8 cellular contexts compared by ENCODE assay signal in genomic region chr15:52503788-52504496, GRCh38. TPM values are rescaled to one million over a fixed set of nuclear protein-coding genes. Genes with fewer than 3 reads are reported as not detected.
DNase-seq lines count a peak whose midpoint lies in the region; ATAC-seq and TF ChIP-seq lines count a peak whose summit lies in the region.

No MANE protein-coding gene starts in this region.

- intact Hi-C loops in heart left ventricle (cut with DNase I) = no loop called here

- H3K27me3 Mint-ChIP-seq in activated T-cell treated with anti-CD3 and anti-CD28 coated beads, Interleukin-2, amount 50 U/mL, for 4 hours (ENCODE audit: low read depth) = no peaks in the 10 kb centered on the region
- no peaks in the 10 kb centered on the region for H3K27me3 Mint-ChIP-seq in activated CD4-positive, alpha-beta memory T cell treated with anti-CD3 and anti-CD28 coated beads, Interleukin-2, amount 10 ng/mL, durations not matched to agents 7 days and 5 days

- H3K4me1 Mint-ChIP-seq in activated T-cell treated with anti-CD3 and anti-CD28 coated beads, Interleukin-2, amount 50 U/mL, for 4 hours (ENCODE audit: low read depth) = peaks cover 31% of the 10 kb centered on the region
- peaks cover 21% of the 10 kb centered on the region for H3K4me1 Mint-ChIP-seq in activated CD4-positive, alpha-beta memory T cell treated with anti-CD3 and anti-CD28 coated beads, Interleukin-2, amount 10 ng/mL, durations not matched to agents 7 days and 5 days

- no peaks in the 10 kb centered on the region for H3K27me3 ChIP-seq in heart left ventricle

- H3K9me3 Mint-ChIP-seq in activated T-cell treated with anti-CD3 and anti-CD28 coated beads, Interleukin-2, amount 50 U/mL, for 4 hours = no peaks in the 10 kb centered on the region
- no peaks in the 10 kb centered on the region for H3K9me3 Mint-ChIP-seq in activated CD4-positive, alpha-beta memory T cell treated with anti-CD3 and anti-CD28 coated beads, Interleukin-2, amount 10 ng/mL, durations not matched to agents 7 days and 5 days

- peaks cover 2% of the 10 kb centered on the region for H3K36me3 Mint-ChIP-seq in activated T-cell treated with anti-CD3 and anti-CD28 coated beads, Interleukin-2, amount 50 U/mL, for 4 hours (ENCODE audit: insufficient read depth)
- H3K36me3 Mint-ChIP-seq in activated CD4-positive, alpha-beta memory T cell treated with anti-CD3 and anti-CD28 coated beads, Interleukin-2, amount 10 ng/mL, durations not matched to agents 7 days and 5 days (ENCODE audit: low read depth) = peaks cover 3% of the 10 kb centered on the region

- ATAC-seq in activated T-cell treated with anti-CD3 and anti-CD28 coated beads, Interleukin-2, amount 50 U/mL, for 4 hours = peak; percentile 65 to 69
- ATAC-seq in HG03095 (IDR thresholded peaks at IDR 0.05; ENCODE audit: unreplicated experiment) = peak; percentile 82
- ATAC-seq in stimulated activated naive CD8-positive, alpha-beta T cell treated with anti-CD3 and anti-CD28 coated beads, Interleukin-15, Interleukin-2, amounts not matched to agents 100 U/mL and 50 U/mL, for 24 hours = peak; percentile 66
- ATAC-seq in heart left ventricle = no peak

- H3K9me3 ChIP-seq in heart left ventricle = no peaks in the 10 kb centered on the region

- CTCF ChIA-PET in activated CD4-positive, alpha-beta memory T cell treated with anti-CD3 and anti-CD28 coated beads, Interleukin-2, amount 10 ng/mL, durations not matched to agents 7 days and 5 days (lab: Charles Lee) = interaction anchor here (0.6 to 1.6 kb wide), 4 partner anchors 8 to 38 kb away, joined by 3 to 4 read pairs (median 3); no protein-coding TSS in a partner anchor

- no peak for TF ChIP-seq POLR2A in heart left ventricle (IDR thresholded peaks at IDR 0.05)

- no peaks in the 10 kb centered on the region for H3K36me3 ChIP-seq in heart left ventricle

- peak overlapping the region; percentile 66 for H3K27ac Mint-ChIP-seq in activated CD4-positive, alpha-beta memory T cell treated with anti-CD3 and anti-CD28 coated beads, Interleukin-2, amount 10 ng/mL, durations not matched to agents 7 days and 5 days

- TF ChIP-seq CTCF in heart left ventricle (IDR thresholded peaks at IDR 0.05) = no peak

- POLR2A ChIA-PET in activated CD4-positive, alpha-beta memory T cell treated with anti-CD3 and anti-CD28 coated beads, Interleukin-2, amount 10 ng/mL, durations not matched to agents 7 days and 5 days (lab: Charles Lee) = interaction anchor here (0.6 to 1.1 kb wide), 5 partner anchors 24 to 1279 kb away, joined by 3 to 4 read pairs (median 4); partner anchors contain the start of gene ARPP19

- 80 to 90% (median 84%) methylated on average over 5 of the region's 5 CpGs for WGBS in heart left ventricle, 4 donors

- peak overlapping the region; percentile 8 for H3K4me3 Mint-ChIP-seq in activated T-cell treated with anti-CD3 and anti-CD28 coated beads, Interleukin-2, amount 50 U/mL, for 4 hours
- no peak overlapping the region for H3K4me3 Mint-ChIP-seq in activated CD4-positive, alpha-beta memory T cell treated with anti-CD3 and anti-CD28 coated beads, Interleukin-2, amount 10 ng/mL, durations not matched to agents 7 days and 5 days

- DNase-seq in activated T-cell treated with anti-CD3 and anti-CD28 coated beads, Interleukin-2, amount 50 U/mL, for 4 hours = no peak
- DNase-seq in activated T-cell treated with anti-CD3 and anti-CD28 coated beads for 4 hours = no peak
- no peak for DNase-seq in activated CD4-positive, alpha-beta memory T cell treated with anti-CD3 and anti-CD28 coated beads, Interleukin-2, amount 10 ng/mL, durations not matched to agents 7 days and 5 days
- DNase-seq in stimulated activated naive CD8-positive, alpha-beta T cell treated with anti-CD3 and anti-CD28 coated beads, Interleukin-15, Interleukin-2, amounts not matched to agents 100 U/mL and 50 U/mL, for 24 hours = no peak
- no peak for DNase-seq in DMS 273 (lab: John Stamatoyannopoulos, UW; ENCODE audit: unreplicated experiment)
- no peak for DNase-seq in NCI-H2171 (lab: John Stamatoyannopoulos, UW)
- no peak for DNase-seq in heart left ventricle

- no peak overlapping the region for H3K4me3 ChIP-seq in heart left ventricle

- H3K27ac ChIP-seq in heart left ventricle = peak overlapping the region in 1 of 12 donors; percentile 76

- H3K4me1 ChIP-seq in heart left ventricle = peaks cover 0 to 36% (median 1%) of the 10 kb centered on the region in 12 donors

RNA-seq across cellular contexts. Expression of gene MYO5A, which starts 24.7 kb away (rescaled TPM):
- 10 to 100 TPM; 25.6 to 32.2 (median 29.1) TPM for total RNA-seq in activated T-cell treated with anti-CD3 and anti-CD28 coated beads, Interleukin-2, amount 50 U/mL, for 4 hours
- total RNA-seq in activated CD4-positive, alpha-beta memory T cell treated with anti-CD3 and anti-CD28 coated beads, Interleukin-2, amount 10 ng/mL, durations not matched to agents 7 days and 5 days = 10 to 100 TPM; 41.3 to 42.2 TPM
- 10 to 100 TPM in 3 of 9 donors, 1 to 10 TPM in 6; 4.7 to 29.6 (median 6.9) TPM for total RNA-seq in heart left ventricle
- 10 to 100 TPM in 1 of 2 donors, 1 to 10 TPM in 1; 3.2 to 11.1 TPM for polyA plus RNA-seq in heart left ventricle

Comparison
In these comparisons a context has a peak if more than half of its experiments do, and no peak if none do; other contexts are left out.
1. ATAC-seq: peak in activated T-cell treated with anti-CD3 and anti-CD28 coated beads, Interleukin-2, amount 50 U/mL, for 4 hours (2 of 2), HG03095 (single experiment) and stimulated activated naive CD8-positive, alpha-beta T cell treated with anti-CD3 and anti-CD28 coated beads, Interleukin-15, Interleukin-2, amounts not matched to agents 100 U/mL and 50 U/mL, for 24 hours (single experiment); none in heart left ventricle (0 of 4).